In the genomic region with DNA sequence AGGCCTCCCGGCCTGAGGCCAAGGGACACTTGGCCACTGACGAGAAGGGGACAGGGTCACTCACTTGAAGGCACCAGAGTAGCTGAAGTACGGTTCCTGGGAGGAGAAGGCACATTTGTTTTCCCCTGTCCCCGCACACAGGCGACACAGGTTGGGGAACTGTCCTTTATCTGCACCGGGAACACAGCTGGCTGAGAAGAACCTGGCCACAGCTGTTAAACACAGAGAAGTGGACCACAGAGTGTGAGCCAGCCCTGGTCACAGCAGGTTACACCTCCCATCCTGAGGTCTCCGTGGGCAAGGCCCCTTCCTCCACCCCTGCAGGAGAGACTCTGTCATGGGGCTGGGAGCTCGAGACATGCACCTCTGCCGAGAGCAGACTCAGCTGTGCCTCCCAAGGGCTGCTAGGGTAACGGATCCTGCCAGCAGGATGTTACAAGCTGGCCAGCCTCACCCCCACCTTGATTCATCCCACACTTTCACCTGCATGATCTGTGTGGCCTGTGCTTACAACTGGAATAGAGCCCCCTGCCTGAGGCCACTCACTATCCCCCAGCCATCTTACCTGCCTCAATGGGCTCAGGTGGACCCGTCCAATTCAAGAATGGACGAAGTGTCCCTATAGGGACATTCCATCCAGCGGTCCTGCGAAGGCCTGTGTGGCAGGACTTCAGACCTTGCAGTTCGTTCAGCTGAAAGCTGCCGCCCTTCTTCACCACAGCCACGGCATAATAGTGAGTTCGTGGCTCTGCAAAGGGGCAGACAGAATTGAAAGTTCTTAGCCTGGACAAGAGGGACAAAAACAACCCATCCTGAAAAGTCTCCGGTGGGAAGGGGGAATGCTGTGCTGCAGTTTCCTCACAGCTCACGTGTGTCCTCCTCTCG, we compare ENCODE assay signal across 33 cellular contexts. TPM values are rescaled to one million over a fixed set of nuclear protein-coding genes. Genes with fewer than 3 reads are reported as not detected.
"Had no signal": no experiment of that assay in that cellular context is flagged by ENCODE, and none has a peak within 500 bp of the region (broad histone marks: within the 10 kb centered on the region; RNA-seq: fewer than 3 reads in every experiment).

No MANE protein-coding gene starts in this region.

- H3K36me3 Mint-ChIP-seq: immature natural killer cell; mesothelial cell of epicardium; stimulated activated memory B cell treated with anti-CD40 and anti-IgM and Interleukin-4, amounts not matched to agents 10 μg/mL and 1 μg/mL and 100 μg/mL, for 72 hours had no signal

- H3K27ac ChIP-seq: body of pancreas, cardiac muscle cell, hepatocyte, left ventricle myocardium inferior, stomach, suprapubic skin, tibial nerve, uterus, WERI-Rb-1 had no signal

- H3K4me3 Mint-ChIP-seq: activated T-helper 1 cell treated with anti-CD3 and anti-CD28 coated beads, Interleukin-12 subunit alpha, Interleukin-12 subunit beta, Interleukin-2, Interleukin-4 antibody, amounts not matched to agents 30 ng/mL and 10 ng/mL and 1 ng/mL, durations not matched to agents 14 hours and 24 hours and 36 hours; dendritic cell treated with granulocyte-macrophage colony-stimulating factor and Interleukin-4, amounts not matched to agents 40 ng/mL and 50 ng/mL, for 4 days; immature natural killer cell; mesothelial cell of epicardium; nephron; stimulated activated memory B cell treated with anti-CD40 and anti-IgM and Interleukin-4, amounts not matched to agents 10 μg/mL and 1 μg/mL and 100 μg/mL, for 72 hours had no signal

- H3K4me1 ChIP-seq: body of pancreas, left ventricle myocardium inferior, stomach, suprapubic skin, tibial nerve, uterus had no signal

- H3K27ac Mint-ChIP-seq: activated T-helper 1 cell treated with anti-CD3 and anti-CD28 coated beads, Interleukin-12 subunit alpha, Interleukin-12 subunit beta, Interleukin-2, Interleukin-4 antibody, amounts not matched to agents 30 ng/mL and 10 ng/mL and 1 ng/mL, durations not matched to agents 14 hours and 24 hours and 36 hours; dendritic cell treated with granulocyte-macrophage colony-stimulating factor and Interleukin-4, amounts not matched to agents 40 ng/mL and 50 ng/mL, for 4 days; immature natural killer cell; mesothelial cell of epicardium; nephron; stimulated activated memory B cell treated with anti-CD40 and anti-IgM and Interleukin-4, amounts not matched to agents 10 μg/mL and 1 μg/mL and 100 μg/mL, for 72 hours had no signal

- DNase-seq: activated CD4-positive, alpha-beta T cell treated with anti-CD3 and anti-CD28 coated beads for 1 hour; activated CD4-positive, alpha-beta T cell treated with anti-CD3 and anti-CD28 coated beads, Interleukin-2, amount 50 U/mL, for 1 hour; activated gamma-delta T cell; activated naive CD4-positive, alpha-beta T cell treated with anti-CD3 and anti-CD28 coated beads, Interleukin-2, amount 50 U/mL, for 16 hours; anterior cingulate cortex; body of pancreas; effector CD8-positive, alpha-beta T cell; glutamatergic neuron; immature natural killer cell; kidney glomerular epithelial cell; left ventricle myocardium inferior; nucleus accumbens; small intestine; stimulated activated CD4-positive, alpha-beta T cell treated with anti-CD3 and anti-CD28 coated beads, Interleukin-2, amount 100 ng/mL, for 24 hours; stomach; uterus; WERI-Rb-1 had no signal

- H3K79me2 ChIP-seq: hepatocyte had no signal

- H2AFZ ChIP-seq: hepatocyte had no signal

- H3K4me2 ChIP-seq: hepatocyte had no signal

- H3K9me3 Mint-ChIP-seq: activated T-helper 1 cell treated with anti-CD3 and anti-CD28 coated beads, Interleukin-12 subunit alpha, Interleukin-12 subunit beta, Interleukin-2, Interleukin-4 antibody, amounts not matched to agents 30 ng/mL and 10 ng/mL and 1 ng/mL, durations not matched to agents 14 hours and 24 hours and 36 hours; stimulated activated memory B cell treated with anti-CD40 and anti-IgM and Interleukin-4, amounts not matched to agents 10 μg/mL and 1 μg/mL and 100 μg/mL, for 72 hours had no signal

- H3K27me3 ChIP-seq: body of pancreas, cardiac muscle cell, hepatocyte, stomach, uterus had no signal

- H3K4me3 ChIP-seq: body of pancreas, cardiac muscle cell, hepatocyte, left ventricle myocardium inferior, stomach, suprapubic skin, tibial nerve, uterus had no signal

- FAIRE-seq: frontal cortex, small intestine, TTC549 had no signal

- H3K36me3 ChIP-seq: cardiac muscle cell, suprapubic skin, tibial nerve, uterus, WERI-Rb-1 had no signal

- H3K9me3 ChIP-seq: body of pancreas, left ventricle myocardium inferior, stomach, suprapubic skin, tibial nerve, uterus had no signal

- H3K4me1 Mint-ChIP-seq: immature natural killer cell, mesothelial cell of epicardium had no signal

RNA-seq across cellular contexts. Expression of a gene that starts 9.2 kb away (rescaled TPM):
- total RNA-seq: activated T-helper 1 cell treated with anti-CD3 and anti-CD28 coated beads, Interleukin-12 subunit alpha, Interleukin-12 subunit beta, Interleukin-2, Interleukin-4 antibody, amounts not matched to agents 30 ng/mL and 10 ng/mL and 1 ng/mL, durations not matched to agents 14 hours and 24 hours and 36 hours; cardiac muscle cell; mesothelial cell of epicardium; T-helper 2 cell treated with Interferon-gamma antibody and Interleukin-4, amounts not matched to agents 100 ng/mL and 5 ng/mL, for 36 hours had no signal
- polyA plus RNA-seq: cardiac muscle cell, hepatocyte, immature natural killer cell had no signal

RNA-seq across cellular contexts. Expression of a gene that starts 42.3 kb away (rescaled TPM):
- total RNA-seq: activated T-helper 1 cell treated with anti-CD3 and anti-CD28 coated beads, Interleukin-12 subunit alpha, Interleukin-12 subunit beta, Interleukin-2, Interleukin-4 antibody, amounts not matched to agents 30 ng/mL and 10 ng/mL and 1 ng/mL, durations not matched to agents 14 hours and 24 hours and 36 hours; body of pancreas; cardiac muscle cell; cerebellum; frontal cortex; left ventricle myocardium inferior; lung microvascular endothelial cell; mesothelial cell of epicardium; sciatic nerve; stomach; suprapubic skin; T-helper 2 cell treated with Interferon-gamma antibody and Interleukin-4, amounts not matched to agents 100 ng/mL and 5 ng/mL, for 36 hours; tibial nerve; uterus had no signal
- polyA plus RNA-seq: cardiac muscle cell, esophagus, immature natural killer cell, small intestine, stomach had no signal

RNA-seq across cellular contexts. Expression of a gene that starts 48.4 kb away (rescaled TPM):
- total RNA-seq: mesothelial cell of epicardium had no signal
